Comparison of ENCODE assay signal across 10 cellular contexts in genomic region chr6:33273129-33273923, GRCh38. TPM values are rescaled to one million over a fixed set of nuclear protein-coding genes. Genes with fewer than 3 reads are reported as not detected.
DNase-seq lines count a peak whose midpoint lies in the region; ATAC-seq and TF ChIP-seq lines count a peak whose summit lies in the region.
"Had no signal": no experiment of that assay in that cellular context is flagged by ENCODE, and none has a peak within 500 bp of the region (broad histone marks: within the 10 kb centered on the region; RNA-seq: fewer than 3 reads in every experiment).

No MANE protein-coding gene starts in this region.

- TF ChIP-seq CTCF in AG04449 (IDR thresholded peaks at IDR 0.05; ENCODE audit: insufficient read depth, low read length, missing control alignments) (no peak), HL-60 (IDR thresholded peaks at IDR 0.05; ENCODE audit: insufficient read depth, low read length) (no peak), brain (conservative IDR thresholded peaks at IDR 0.05) (no peak)

- WGBS in mesodermal cell (ENCODE audit: insufficient coverage in 2 of 2), 2 experiments, result 36 to 75% methylated on average over 5 to 6 of the region's 11 CpGs

- H3K36me3 Mint-ChIP-seq in brain, result peaks cover 58% of the 10 kb centered on the region

- H3K4me3 ChIP-seq in AG04449 (ENCODE audit: low read depth, low read length), result peak overlapping the region; percentile 93
- H3K4me3 ChIP-seq in HL-60 (replicated peaks; ENCODE audit: insufficient read depth, low read length), result peak overlapping the region; percentile 65
- H3K4me3 ChIP-seq in mesodermal cell (ENCODE audit: extremely low read depth, insufficient read depth, low read length, poor library complexity, severe bottlenecking), result peak overlapping the region; percentile 69

- peak overlapping the region; percentile 94 to 99 (median 97) for H3K4me3 Mint-ChIP-seq in brain

- peaks cover 25% of the 10 kb centered on the region for H3K4me1 ChIP-seq in mesodermal cell (ENCODE audit: control insufficient read depth, insufficient read depth, low read length, poor library complexity, severe bottlenecking)

- no peaks in the 10 kb centered on the region for H3K9me3 Mint-ChIP-seq in brain

- ATAC-seq in GM18502 (IDR thresholded peaks at IDR 0.05; ENCODE audit: poor library complexity, unreplicated experiment) (no peak), GM19452 (IDR thresholded peaks at IDR 0.05; ENCODE audit: unreplicated experiment) (no peak), GM19395 (IDR thresholded peaks at IDR 0.05; ENCODE audit: unreplicated experiment) (no peak)

- peak overlapping the region; percentile 99 to 100 (median 100) for H3K27ac Mint-ChIP-seq in brain

- POLR2A ChIA-PET in AG04449 (lab: Yijun Ruan, JAX), result no interaction called here

- CTCF ChIA-PET in AG04449 (lab: Yijun Ruan, JAX), result interaction anchor here (4.4 kb wide), 1 partner anchor 23 kb away, joined by 29 read pairs; no protein-coding TSS in a partner anchor

- H3K27ac ChIP-seq in HL-60 (replicated peaks) (peak overlapping the region; percentile 97), mesodermal cell (ENCODE audit: low read depth, low read length, severe bottlenecking) (peak overlapping the region; percentile 43)

- H3K27me3 ChIP-seq in HL-60 (ENCODE audit: insufficient read depth, poor library complexity, severe bottlenecking), result no peaks in the 10 kb centered on the region

- H3K27me3 Mint-ChIP-seq in brain, result peaks cover 7% of the 10 kb centered on the region

- H3K36me3 ChIP-seq in mesodermal cell (ENCODE audit: control insufficient read depth, insufficient read depth, low read length), result peaks cover 65% of the 10 kb centered on the region

- H3K9me3 ChIP-seq in mesodermal cell (ENCODE audit: control insufficient read depth, low read length), result no peaks in the 10 kb centered on the region

- H3K4me1 Mint-ChIP-seq in brain, result peaks cover 78% of the 10 kb centered on the region

- DNase-seq in AG04449 (ENCODE audit: low read depth, low spot score) (no peak), HL-60 (ENCODE audit: low read depth in 1 of 2, low spot score in 1 of 2) (no peak), medulla oblongata (ENCODE audit: extremely low spot score) (no peak)
- DNase-seq: amygdala, NCI-H1694 treated with DMSO at 0.1 percent for 48 hours had no signal

RNA-seq across cellular contexts. Expression of gene RPS18, which starts 1.5 kb away (rescaled TPM):
- 5,109 TPM for polyA plus RNA-seq in brain (ENCODE audit: insufficient read depth, low read depth, low replicate concordance)
- polyA plus RNA-seq in mesodermal cell (2013, experiment 1 of 2), result 3,649 TPM
- 3,497 TPM for polyA plus RNA-seq in mesodermal cell (2013, experiment 2 of 2)

RNA-seq across cellular contexts. Expression of gene VPS52, which starts 1.6 kb away (rescaled TPM):
- polyA plus RNA-seq in brain (ENCODE audit: insufficient read depth, low read depth, low replicate concordance), result 87.1 TPM
- 52.6 TPM for polyA plus RNA-seq in mesodermal cell (2013, experiment 1 of 2)
- 44.6 TPM for polyA plus RNA-seq in mesodermal cell (2013, experiment 2 of 2)

RNA-seq across cellular contexts. Expression of gene B3GALT4, which starts 3.6 kb away (rescaled TPM):
- polyA plus RNA-seq in brain (ENCODE audit: insufficient read depth, low read depth, low replicate concordance), result 13.7 TPM
- 3.1 TPM for polyA plus RNA-seq in mesodermal cell (2013, experiment 1 of 2)
- 2.9 TPM for polyA plus RNA-seq in mesodermal cell (2013, experiment 2 of 2)

RNA-seq across cellular contexts. Expression of gene WDR46, which starts 15.7 kb away (rescaled TPM):
- polyA plus RNA-seq in brain (ENCODE audit: insufficient read depth, low read depth, low replicate concordance), result 38.0 TPM
- 57.1 TPM for polyA plus RNA-seq in mesodermal cell (2013, experiment 1 of 2)
- polyA plus RNA-seq in mesodermal cell (2013, experiment 2 of 2), result 48.4 TPM

RNA-seq across cellular contexts. Expression of gene PFDN6, which starts 16.1 kb away (rescaled TPM):
- 155 TPM for polyA plus RNA-seq in brain (ENCODE audit: insufficient read depth, low read depth, low replicate concordance)
- 92.7 TPM for polyA plus RNA-seq in mesodermal cell (2013, experiment 1 of 2)
- 81.2 TPM for polyA plus RNA-seq in mesodermal cell (2013, experiment 2 of 2)
